In genomic region chr15:61621865-61622264, GRCh38 we compare ENCODE assay signal across 21 cellular contexts.
"Had no signal": no experiment of that assay in that cellular context is flagged by ENCODE, and none has a peak within 500 bp of the region (broad histone marks: within the 10 kb centered on the region; RNA-seq: fewer than 3 reads in every experiment).

No MANE protein-coding gene starts in this region.

- H3K79me2 ChIP-seq: hepatocyte had no signal

- H3K9me3 ChIP-seq: lower lobe of right lung had no signal

- ATAC-seq: gastroesophageal sphincter, heart left ventricle, left colon had no signal

- H3K36me3 ChIP-seq: esophagus muscularis mucosa, gastroesophageal sphincter, heart left ventricle, left ventricle myocardium inferior, lower lobe of right lung had no signal

- H3K27me3 ChIP-seq: esophagus muscularis mucosa, gastroesophageal sphincter, hepatocyte had no signal

- H2AFZ ChIP-seq: hepatocyte had no signal

- H3K4me1 ChIP-seq: esophagus muscularis mucosa, foreskin keratinocyte, gastroesophageal sphincter, heart left ventricle, left ventricle myocardium inferior, lower lobe of right lung had no signal

- FAIRE-seq: colon, endothelial cell of umbilical vein, frontal cortex, kidney had no signal

- H3K27ac ChIP-seq: coronary artery, dorsolateral prefrontal cortex, esophagus muscularis mucosa, foreskin keratinocyte, gastroesophageal sphincter, heart left ventricle, hepatocyte, left ventricle myocardium inferior, lower lobe of right lung had no signal

- H3K4me2 ChIP-seq: hepatocyte had no signal

- H3K4me3 ChIP-seq: coronary artery, dorsolateral prefrontal cortex, esophagus muscularis mucosa, gastroesophageal sphincter, heart left ventricle, hepatocyte, left ventricle myocardium inferior, lower lobe of right lung, mucosa of descending colon had no signal

- DNase-seq: dermis blood vessel endothelial cell; dorsolateral prefrontal cortex; effector CD4-positive, alpha-beta T cell; effector memory CD4-positive, alpha-beta T cell; heart left ventricle; immature natural killer cell; kidney; left colon; left ventricle myocardium inferior; lower lobe of right lung; mesenchymal stem cell; mucosa of descending colon; naive B cell had no signal
